In genomic region chr4:2251073-2251794, GRCh38 we compare ENCODE assay signal across 11 cellular contexts. TPM values are rescaled to one million over a fixed set of nuclear protein-coding genes. Genes with fewer than 3 reads are reported as not detected.
DNase-seq lines count a peak whose midpoint lies in the region; TF ChIP-seq lines count a peak whose summit lies in the region.
"Had no signal": no experiment of that assay in that cellular context is flagged by ENCODE, and none has a peak within 500 bp of the region (broad histone marks: within the 10 kb centered on the region; RNA-seq: fewer than 3 reads in every experiment).

No MANE protein-coding gene starts in this region.

- no peaks in the 10 kb centered on the region for H3K27me3 Mint-ChIP-seq in activated naive CD4-positive, alpha-beta T cell treated with anti-CD3 and anti-CD28 coated beads, Interleukin-2, amount 50 U/mL, for 24 hours

- peaks cover 6% of the 10 kb centered on the region for H3K4me1 Mint-ChIP-seq in activated naive CD4-positive, alpha-beta T cell treated with anti-CD3 and anti-CD28 coated beads, Interleukin-2, amount 50 U/mL, for 24 hours

- H3K27ac Mint-ChIP-seq in activated naive CD4-positive, alpha-beta T cell treated with anti-CD3 and anti-CD28 coated beads, Interleukin-2, amount 50 U/mL, for 24 hours, result peak overlapping the region; percentile 12

- DNase-seq in 8988T, result peak; percentile 17
- DNase-seq in GM10266 (ENCODE audit: extremely low spot score), result peak; percentile 13
- peak; percentile 74 for DNase-seq in mesenteric fat pad (ENCODE audit: low spot score)
- DNase-seq in inferior parietal cortex (ENCODE audit: extremely low spot score), result no peak
- DNase-seq in NCI-H2081 (lab: John Stamatoyannopoulos, UW), result no peak
- DNase-seq in SKM-1 (lab: John Stamatoyannopoulos, UW; ENCODE audit: unreplicated experiment), result no peak
- no peak for DNase-seq in DMS153 treated with DMSO at 0.1 percent for 48 hours (lab: John Stamatoyannopoulos, UW; ENCODE audit: unreplicated experiment)
- DNase-seq: NCI-H1092, SHP77 treated with DMSO at 0.1 percent for 48 hours had no signal

- no peak overlapping the region for H3K4me3 Mint-ChIP-seq in activated naive CD4-positive, alpha-beta T cell treated with anti-CD3 and anti-CD28 coated beads, Interleukin-2, amount 50 U/mL, for 24 hours

- H3K36me3 Mint-ChIP-seq in activated naive CD4-positive, alpha-beta T cell treated with anti-CD3 and anti-CD28 coated beads, Interleukin-2, amount 50 U/mL, for 24 hours, result no peaks in the 10 kb centered on the region
- H3K36me3 Mint-ChIP-seq: activated naive CD4-positive, alpha-beta T cell treated with anti-CD3 and anti-CD28 coated beads, Interleukin-2, amount 50 U/mL, for 72 hours had no signal

- no peak for TF ChIP-seq CTCF in GM10266 (IDR thresholded peaks at IDR 0.05; ENCODE audit: control insufficient read depth, insufficient read depth, low read depth, missing control alignments)

- no peaks in the 10 kb centered on the region for H3K9me3 Mint-ChIP-seq in activated naive CD4-positive, alpha-beta T cell treated with anti-CD3 and anti-CD28 coated beads, Interleukin-2, amount 50 U/mL, for 24 hours
- H3K9me3 Mint-ChIP-seq: activated naive CD4-positive, alpha-beta T cell treated with anti-CD3 and anti-CD28 coated beads, Interleukin-2, amount 50 U/mL, for 72 hours had no signal

RNA-seq across cellular contexts. Expression of gene HAUS3, which starts 9.3 kb away (rescaled TPM):
- total RNA-seq in mesenteric fat pad, result 12.7 TPM

RNA-seq across cellular contexts. Expression of gene POLN, which starts 9.3 kb away (rescaled TPM):
- total RNA-seq in mesenteric fat pad, result 12.8 TPM

RNA-seq across cellular contexts. Expression of gene MXD4, which starts 10.7 kb away (rescaled TPM):
- total RNA-seq in mesenteric fat pad, result 61.3 TPM

Comparison
In these comparisons a context has a peak if more than half of its experiments do, and no peak if none do; other contexts are left out.
1. DNase-seq: peak in 8988T (single experiment), GM10266 (single experiment) and mesenteric fat pad (single experiment); none in inferior parietal cortex (single experiment), NCI-H2081 (0 of 2), SKM-1 (single experiment) and DMS153 treated with DMSO at 0.1 percent for 48 hours (single experiment).